In the genomic region with DNA sequence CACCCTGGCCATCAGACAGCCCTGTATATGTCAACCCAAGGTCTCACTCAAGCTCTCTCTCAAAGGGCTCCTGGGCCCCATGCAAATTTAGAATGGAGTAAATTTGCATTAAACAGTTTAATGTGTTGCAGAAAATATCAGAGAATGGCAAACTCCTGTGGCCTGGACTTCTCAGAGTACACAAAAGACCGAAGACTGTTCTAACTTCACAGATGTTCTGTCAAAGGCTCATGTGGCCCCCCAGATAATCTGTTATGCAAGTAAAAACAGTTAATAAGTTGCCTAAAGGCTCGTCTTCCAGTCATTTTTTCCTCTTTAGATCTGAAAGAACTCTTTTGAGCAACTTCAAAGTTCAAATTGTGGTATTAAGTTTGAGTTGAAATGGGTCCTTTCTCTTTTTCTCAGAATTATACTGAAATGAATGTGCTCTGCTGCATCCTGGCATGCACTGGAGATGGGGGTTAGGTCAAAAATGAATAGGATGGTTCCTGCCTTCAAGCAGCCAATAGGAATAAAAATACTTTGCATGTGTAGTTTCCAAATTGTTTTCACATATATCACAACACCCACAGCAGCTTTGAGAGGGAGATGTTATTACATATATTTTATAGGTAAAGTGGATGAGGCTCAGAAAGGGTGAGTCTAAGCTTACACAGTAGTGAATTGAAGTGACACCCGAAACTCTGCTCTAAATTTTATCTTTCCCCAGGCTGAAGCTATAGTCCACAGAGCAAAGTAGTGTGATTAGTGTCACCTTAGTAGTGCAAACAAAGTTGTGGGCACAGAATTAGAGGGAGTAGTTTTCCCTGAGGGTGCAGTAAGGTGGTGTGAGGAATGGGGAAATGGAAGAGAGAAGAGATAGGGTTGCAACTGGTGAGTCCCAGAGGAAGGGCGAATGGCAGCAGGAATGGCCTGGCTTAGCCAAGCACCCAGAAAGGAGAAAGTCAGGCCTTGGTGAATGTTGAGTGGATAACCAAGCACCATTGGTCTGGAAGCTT, we compare ENCODE assay signal across 1 cellular context.
TF ChIP-seq lines count a peak whose summit lies in the region.

No MANE protein-coding gene starts in this region.

TF ChIP-seq in HepG2, 621 proteins besides CTCF, POLR2A, EP300 and RAD21 (continued from another document):
- no peak for TF ChIP-seq FUBP1 (CRISPR knock-in tag; IDR thresholded peaks at IDR 0.05; ENCODE audit: borderline replicate concordance)
- TF ChIP-seq SMAD3 (CRISPR knock-in tag; IDR thresholded peaks at IDR 0.05), result no peak
- no peak for TF ChIP-seq ZNF546 (CRISPR knock-in tag; conservative IDR thresholded peaks at IDR 0.05)
- no peak for TF ChIP-seq ZNF850 (CRISPR knock-in tag; conservative IDR thresholded peaks at IDR 0.05)
- TF ChIP-seq ZBTB7B (CRISPR knock-in tag; IDR thresholded peaks at IDR 0.05), result no peak
- TF ChIP-seq SRSF1 (optimal IDR thresholded peaks at IDR 0.05; ENCODE audit: low read depth, low read length), result no peak
- TF ChIP-seq, protein P1, sequence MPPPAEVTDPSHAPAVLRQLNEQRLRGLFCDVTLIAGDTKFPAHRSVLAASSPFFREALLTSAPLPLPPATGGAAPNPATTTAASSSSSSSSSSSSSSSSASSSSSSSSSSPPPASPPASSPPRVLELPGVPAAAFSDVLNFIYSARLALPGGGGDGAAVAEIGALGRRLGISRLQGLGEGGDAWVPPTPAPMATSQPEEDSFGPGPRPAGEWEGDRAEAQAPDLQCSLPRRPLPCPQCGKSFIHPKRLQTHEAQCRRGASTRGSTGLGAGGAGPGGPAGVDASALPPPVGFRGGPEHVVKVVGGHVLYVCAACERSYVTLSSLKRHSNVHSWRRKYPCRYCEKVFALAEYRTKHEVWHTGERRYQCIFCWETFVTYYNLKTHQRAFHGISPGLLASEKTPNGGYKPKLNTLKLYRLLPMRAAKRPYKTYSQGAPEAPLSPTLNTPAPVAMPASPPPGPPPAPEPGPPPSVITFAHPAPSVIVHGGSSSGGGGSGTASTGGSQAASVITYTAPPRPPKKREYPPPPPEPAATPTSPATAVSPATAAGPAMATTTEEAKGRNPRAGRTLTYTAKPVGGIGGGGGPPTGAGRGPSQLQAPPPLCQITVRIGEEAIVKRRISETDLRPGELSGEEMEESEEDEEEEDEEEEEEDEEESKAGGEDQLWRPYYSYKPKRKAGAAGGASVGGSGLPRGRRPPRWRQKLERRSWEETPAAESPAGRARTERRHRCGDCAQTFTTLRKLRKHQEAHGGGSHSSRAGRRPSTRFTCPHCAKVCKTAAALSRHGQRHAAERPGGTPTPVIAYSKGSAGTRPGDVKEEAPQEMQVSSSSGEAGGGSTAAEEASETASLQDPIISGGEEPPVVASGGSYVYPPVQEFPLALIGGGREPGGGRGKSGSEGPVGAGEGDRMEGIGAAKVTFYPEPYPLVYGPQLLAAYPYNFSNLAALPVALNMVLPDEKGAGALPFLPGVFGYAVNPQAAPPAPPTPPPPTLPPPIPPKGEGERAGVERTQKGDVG (CRISPR knock-in tag; IDR thresholded peaks at IDR 0.05; ENCODE audit: borderline replicate concordance), result no peak
- TF ChIP-seq GLI4 (CRISPR knock-in tag; IDR thresholded peaks at IDR 0.05; ENCODE audit: borderline replicate concordance), result no peak
- no peak for TF ChIP-seq ZNF660 (CRISPR knock-in tag; IDR thresholded peaks at IDR 0.05; ENCODE audit: borderline replicate concordance, low read depth)
- no peak for TF ChIP-seq MIXL1 (CRISPR knock-in tag; IDR thresholded peaks at IDR 0.05)
- no peak for TF ChIP-seq RFX5 (IDR thresholded peaks at IDR 0.05; ENCODE audit: low read depth, low read length)
TF ChIP-seq in HepG2: peak in this region for 11.
